Comparison of ENCODE assay signal across 9 cellular contexts in the genomic region with DNA sequence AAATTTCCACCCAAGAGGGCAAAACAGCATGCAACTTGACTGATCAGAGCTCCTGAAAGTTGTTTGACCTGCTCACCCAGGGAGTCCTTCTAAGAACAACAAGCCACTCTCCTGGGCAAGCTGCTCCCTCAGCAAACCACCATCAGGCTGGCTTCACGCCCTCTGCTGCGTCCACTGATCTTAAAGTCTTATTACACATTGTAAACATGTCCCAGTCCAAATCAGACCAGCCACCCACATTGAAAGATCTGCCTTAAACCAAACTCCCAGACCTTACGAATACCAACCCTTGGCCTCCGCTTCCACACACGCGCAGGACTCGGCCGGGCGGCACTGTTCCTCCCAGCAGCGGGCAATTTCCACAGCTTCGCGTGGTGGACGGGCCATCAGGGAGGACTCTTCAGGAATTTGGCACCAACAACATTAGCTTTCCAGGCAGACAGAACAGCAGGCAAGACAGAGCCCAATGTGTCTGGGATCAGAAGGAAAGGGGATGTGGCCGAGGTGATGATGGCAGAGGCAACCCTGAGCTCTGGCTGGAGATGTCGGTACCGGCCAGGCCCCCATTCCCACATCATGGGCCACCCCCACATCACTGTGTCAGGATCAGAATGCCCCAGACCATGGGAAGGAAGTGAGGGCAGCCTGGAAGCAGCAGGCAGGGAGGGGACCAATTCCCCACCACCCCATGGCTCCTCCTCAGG. TPM values are rescaled to one million over a fixed set of nuclear protein-coding genes. Genes with fewer than 3 reads are reported as not detected.
DNase-seq lines count a peak whose midpoint lies in the region; TF ChIP-seq lines count a peak whose summit lies in the region.
"Had no signal": no experiment of that assay in that cellular context is flagged by ENCODE, and none has a peak within 500 bp of the region (broad histone marks: within the 10 kb centered on the region; RNA-seq: fewer than 3 reads in every experiment).

No MANE protein-coding gene starts in this region.

- H3K27ac ChIP-seq in tibial nerve = peak overlapping the region in 3 of 4 donors; percentile 7 to 74 (median 69)

- H3K4me3 ChIP-seq in tibial nerve = no peak overlapping the region

- intact Hi-C loops in activated naive CD4-positive, alpha-beta T cell treated with anti-CD3 and anti-CD28 coated beads for 36 hours (cut with micrococcal nuclease) = no loop called here
- intact Hi-C loops in activated T-helper 2 cell treated with anti-CD3 and anti-CD28 coated beads, Interferon-gamma antibody, Interleukin-2, Interleukin-4, amounts not matched to agents 10 μg/mL and 5 μg/mL and 100 μg/mL, durations not matched to agents 14 hours and 24 hours and 36 hours (cut with micrococcal nuclease) = no loop called here

- H3K27ac Mint-ChIP-seq in activated naive CD4-positive, alpha-beta T cell treated with anti-CD3 and anti-CD28 coated beads for 36 hours = peak overlapping the region; percentile 67
- peak overlapping the region; percentile 93 for H3K27ac Mint-ChIP-seq in activated T-helper 2 cell treated with anti-CD3 and anti-CD28 coated beads, Interferon-gamma antibody, Interleukin-2, Interleukin-4, amounts not matched to agents 10 μg/mL and 5 μg/mL and 100 μg/mL, durations not matched to agents 14 hours and 24 hours and 36 hours

- peaks cover 25% of the 10 kb centered on the region for H3K36me3 Mint-ChIP-seq in activated naive CD4-positive, alpha-beta T cell treated with anti-CD3 and anti-CD28 coated beads for 36 hours (ENCODE audit: low read depth)
- H3K36me3 Mint-ChIP-seq in activated T-helper 2 cell treated with anti-CD3 and anti-CD28 coated beads, Interferon-gamma antibody, Interleukin-2, Interleukin-4, amounts not matched to agents 10 μg/mL and 5 μg/mL and 100 μg/mL, durations not matched to agents 14 hours and 24 hours and 36 hours (ENCODE audit: low read depth) = peaks cover 68% of the 10 kb centered on the region

- H3K9me3 ChIP-seq in tibial nerve = no peaks in the 10 kb centered on the region

- WGBS in tibial nerve, 2 donors = 70 to 74% methylated on average over 16 of the region's 16 CpGs

- no peaks in the 10 kb centered on the region for H3K27me3 Mint-ChIP-seq in activated naive CD4-positive, alpha-beta T cell treated with anti-CD3 and anti-CD28 coated beads for 36 hours (ENCODE audit: low read depth)
- H3K27me3 Mint-ChIP-seq in activated T-helper 2 cell treated with anti-CD3 and anti-CD28 coated beads, Interferon-gamma antibody, Interleukin-2, Interleukin-4, amounts not matched to agents 10 μg/mL and 5 μg/mL and 100 μg/mL, durations not matched to agents 14 hours and 24 hours and 36 hours (ENCODE audit: low read depth) = no peaks in the 10 kb centered on the region

- no peaks in the 10 kb centered on the region for H3K27me3 ChIP-seq in tibial nerve

- no peaks in the 10 kb centered on the region for H3K36me3 ChIP-seq in tibial nerve

- CTCF ChIA-PET in activated naive CD4-positive, alpha-beta T cell treated with anti-CD3 and anti-CD28 coated beads for 36 hours (lab: Charles Lee) = interaction anchor here (0.8 to 3.3 kb wide), 4 partner anchors 12 to 108 kb away, joined by 3 to 11 read pairs (median 6); no protein-coding TSS in a partner anchor

- no peak for TF ChIP-seq POLR2A in tibial nerve (IDR thresholded peaks at IDR 0.05)

- no peak for DNase-seq in activated naive CD4-positive, alpha-beta T cell treated with anti-CD3 and anti-CD28 coated beads for 36 hours
- no peak for DNase-seq in activated naive CD4-positive, alpha-beta T cell treated with anti-CD3 and anti-CD28 coated beads, Interleukin-2, amount 50 U/mL, for 16 hours
- no peak for DNase-seq in activated T-helper 2 cell treated with anti-CD3 and anti-CD28 coated beads, Interferon-gamma antibody, Interleukin-2, Interleukin-4, amounts not matched to agents 10 μg/mL and 5 μg/mL and 100 μg/mL, durations not matched to agents 14 hours and 24 hours and 36 hours (ENCODE audit: low spot score)
- DNase-seq in mesenteric fat pad (ENCODE audit: low spot score) = peak; percentile 88
- DNase-seq in tibial nerve (ENCODE audit: low spot score in 2 of 2) = no peak
- no peak for DNase-seq in NCI-H774 (lab: John Stamatoyannopoulos, UW)
- no peak for DNase-seq in NOMO-1 treated with DMSO at 0.1 percent for 48 hours (lab: John Stamatoyannopoulos, UW; ENCODE audit: unreplicated experiment)
- no peak for DNase-seq in NCI-H128 (lab: John Stamatoyannopoulos, UW; ENCODE audit: unreplicated experiment)
- DNase-seq: NCI-H1694 treated with DMSO at 0.1 percent for 48 hours had no signal

- H3K4me3 Mint-ChIP-seq in activated naive CD4-positive, alpha-beta T cell treated with anti-CD3 and anti-CD28 coated beads for 36 hours = no peak overlapping the region
- H3K4me3 Mint-ChIP-seq in activated T-helper 2 cell treated with anti-CD3 and anti-CD28 coated beads, Interferon-gamma antibody, Interleukin-2, Interleukin-4, amounts not matched to agents 10 μg/mL and 5 μg/mL and 100 μg/mL, durations not matched to agents 14 hours and 24 hours and 36 hours (ENCODE audit: low read depth) = peak overlapping the region; percentile 39

- H3K9me3 Mint-ChIP-seq in activated naive CD4-positive, alpha-beta T cell treated with anti-CD3 and anti-CD28 coated beads for 36 hours = no peaks in the 10 kb centered on the region
- no peaks in the 10 kb centered on the region for H3K9me3 Mint-ChIP-seq in activated T-helper 2 cell treated with anti-CD3 and anti-CD28 coated beads, Interferon-gamma antibody, Interleukin-2, Interleukin-4, amounts not matched to agents 10 μg/mL and 5 μg/mL and 100 μg/mL, durations not matched to agents 14 hours and 24 hours and 36 hours

- peaks cover 0 to 73% (median 61%) of the 10 kb centered on the region in 4 donors for H3K4me1 ChIP-seq in tibial nerve

- TF ChIP-seq EP300 in tibial nerve (IDR thresholded peaks at IDR 0.05) = no peak

- TF ChIP-seq CTCF in tibial nerve (IDR thresholded peaks at IDR 0.05) = no peak

- peaks cover 94% of the 10 kb centered on the region for H3K4me1 Mint-ChIP-seq in activated naive CD4-positive, alpha-beta T cell treated with anti-CD3 and anti-CD28 coated beads for 36 hours (ENCODE audit: low read depth)
- peaks cover 83% of the 10 kb centered on the region for H3K4me1 Mint-ChIP-seq in activated T-helper 2 cell treated with anti-CD3 and anti-CD28 coated beads, Interferon-gamma antibody, Interleukin-2, Interleukin-4, amounts not matched to agents 10 μg/mL and 5 μg/mL and 100 μg/mL, durations not matched to agents 14 hours and 24 hours and 36 hours (ENCODE audit: low read depth)

RNA-seq across cellular contexts. Expression of gene SEMA4D, which starts 56.8 kb away (rescaled TPM):
- total RNA-seq in activated naive CD4-positive, alpha-beta T cell treated with anti-CD3 and anti-CD28 coated beads for 36 hours = 100 to 1,000 TPM; 156 to 160 TPM
- 317 and 330 TPM in 2 replicates for total RNA-seq in activated T-helper 2 cell treated with anti-CD3 and anti-CD28 coated beads, Interferon-gamma antibody, Interleukin-2, Interleukin-4, amounts not matched to agents 10 μg/mL and 5 μg/mL and 100 μg/mL, durations not matched to agents 14 hours and 24 hours and 36 hours
- total RNA-seq in mesenteric fat pad = 16.9 TPM
- 10 to 100 TPM; 13.4 to 27.3 (median 24.8) TPM for total RNA-seq in tibial nerve
